8 cellular contexts compared by ENCODE assay signal in genomic region chr6:26021350-26022165, GRCh38. TPM values are rescaled to one million over a fixed set of nuclear protein-coding genes. Genes with fewer than 3 reads are reported as not detected.
DNase-seq lines count a peak whose midpoint lies in the region; ATAC-seq and TF ChIP-seq lines count a peak whose summit lies in the region.

No MANE protein-coding gene starts in this region.

- TF ChIP-seq CTCF in DOHH2 (IDR thresholded peaks at IDR 0.05; ENCODE audit: low read depth, low read length, poor library complexity, severe bottlenecking) (no peak), LNCaP clone FGC (IDR thresholded peaks at IDR 0.05; ENCODE audit: control insufficient read depth, extremely low read depth, insufficient read depth) (no peak), fibroblast of lung (conservative IDR thresholded peaks at IDR 0.05 in 1 of 2, IDR thresholded peaks at IDR 0.05 in 1 of 2; ENCODE audit: low read depth in 1 of 2, low read length in 2 of 2) (no peak)

- H3K9me3 Mint-ChIP-seq in naive thymus-derived CD8-positive, alpha-beta T cell = peaks cover 0 to 10% (median 0%) of the 10 kb centered on the region in 9 donors
- no peaks in the 10 kb centered on the region for H3K9me3 Mint-ChIP-seq in stimulated activated naive CD8-positive, alpha-beta T cell treated with anti-CD3 and anti-CD28 coated beads, Interleukin-15, Interleukin-2, amounts not matched to agents 100 ng/mL and 50 ng/mL, for 24 hours

- POLR2A ChIA-PET in naive thymus-derived CD8-positive, alpha-beta T cell (lab: Charles Lee) = interaction anchor here (0.6 to 16.7 kb wide), 47 partner anchors 8 to 1872 kb away, joined by 3 to 748 read pairs (median 6); partner anchors contain the start of genes HFE and TRIM38

- H4K20me1 ChIP-seq in DOHH2 (ENCODE audit: control insufficient read depth, insufficient read depth, low read depth, low read length) (no peaks in the 10 kb centered on the region), fibroblast of lung (ENCODE audit: control insufficient read depth, extremely low read depth, insufficient read depth, low read length) (no peaks in the 10 kb centered on the region)

- H3F3A ChIP-seq in DOHH2 (ENCODE audit: control insufficient read depth, insufficient read depth) = peaks cover 32% of the 10 kb centered on the region

- H3K27me3 Mint-ChIP-seq in naive thymus-derived CD8-positive, alpha-beta T cell = no peaks in the 10 kb centered on the region
- no peaks in the 10 kb centered on the region for H3K27me3 Mint-ChIP-seq in stimulated activated naive CD8-positive, alpha-beta T cell treated with anti-CD3 and anti-CD28 coated beads, Interleukin-15, Interleukin-2, amounts not matched to agents 100 ng/mL and 50 ng/mL, for 24 hours

- H3K4me3 Mint-ChIP-seq in naive thymus-derived CD8-positive, alpha-beta T cell = peak overlapping the region; percentile 85 to 100 (median 97)
- H3K4me3 Mint-ChIP-seq in stimulated activated naive CD8-positive, alpha-beta T cell treated with anti-CD3 and anti-CD28 coated beads, Interleukin-15, Interleukin-2, amounts not matched to agents 100 ng/mL and 50 ng/mL, for 24 hours = peak overlapping the region; percentile 96

- no peaks in the 10 kb centered on the region for H3K36me3 Mint-ChIP-seq in naive thymus-derived CD8-positive, alpha-beta T cell
- H3K36me3 Mint-ChIP-seq in stimulated activated naive CD8-positive, alpha-beta T cell treated with anti-CD3 and anti-CD28 coated beads, Interleukin-15, Interleukin-2, amounts not matched to agents 100 ng/mL and 50 ng/mL, for 24 hours (ENCODE audit: low read depth) = no peaks in the 10 kb centered on the region

- H3K27ac ChIP-seq in DOHH2 (ENCODE audit: low read depth, low read length) (peak overlapping the region; percentile 99), fibroblast of lung (ENCODE audit: insufficient read depth, low read length) (peak overlapping the region; percentile 97)

- peak; percentile 60 to 66 for ATAC-seq in naive thymus-derived CD8-positive, alpha-beta T cell

- peaks cover 12 to 44% (median 35%) of the 10 kb centered on the region in 4 donors for H3K4me1 Mint-ChIP-seq in naive thymus-derived CD8-positive, alpha-beta T cell
- H3K4me1 Mint-ChIP-seq in stimulated activated naive CD8-positive, alpha-beta T cell treated with anti-CD3 and anti-CD28 coated beads, Interleukin-15, Interleukin-2, amounts not matched to agents 100 ng/mL and 50 ng/mL, for 24 hours (ENCODE audit: low read depth) = peaks cover 59% of the 10 kb centered on the region

- no peaks in the 10 kb centered on the region for H3K9me2 ChIP-seq in DOHH2 (replicated peaks; ENCODE audit: control insufficient read depth, low read length)

- H3K36me3 ChIP-seq in DOHH2 (ENCODE audit: control insufficient read depth, low read length) = peaks cover 15% of the 10 kb centered on the region
- no peaks in the 10 kb centered on the region for H3K36me3 ChIP-seq in fibroblast of lung (ENCODE audit: control insufficient read depth, insufficient read depth, low read length)

- peak overlapping the region; percentile 96 for H3K4me2 ChIP-seq in DOHH2 (ENCODE audit: low read length)
- peak overlapping the region; percentile 94 for H3K4me2 ChIP-seq in fibroblast of lung (ENCODE audit: extremely low read depth, insufficient read depth, low read length)

- H3K79me2 ChIP-seq in DOHH2 (ENCODE audit: control insufficient read depth, low read length) = no peaks in the 10 kb centered on the region
- H3K79me2 ChIP-seq in fibroblast of lung (ENCODE audit: control insufficient read depth, insufficient read depth, low read length) = no peaks in the 10 kb centered on the region

- H3K27me3 ChIP-seq in DOHH2 (ENCODE audit: control insufficient read depth, low read length) = no peaks in the 10 kb centered on the region
- no peaks in the 10 kb centered on the region for H3K27me3 ChIP-seq in fibroblast of lung (ENCODE audit: control insufficient read depth, insufficient read depth, low read length)

- no peaks in the 10 kb centered on the region; the same call in 1 of the 2 replicates for H3K9me3 ChIP-seq in DOHH2 (ENCODE audit: control insufficient read depth, insufficient read depth, low read length)
- H3K9me3 ChIP-seq in fibroblast of lung (ENCODE audit: control insufficient read depth, insufficient read depth, low read depth, low read length) = no peaks in the 10 kb centered on the region

- peak overlapping the region; percentile 99 for H3K4me3 ChIP-seq in DOHH2 (ENCODE audit: low read length)
- peak overlapping the region; percentile 65 for H3K4me3 ChIP-seq in LNCaP clone FGC (ENCODE audit: low read depth, low read length)
- peak overlapping the region; percentile 63 to 81 (median 69) for H3K4me3 ChIP-seq in fibroblast of lung (replicated peaks in 1 of 4; ENCODE audit: control extremely low read depth in 1 of 4, insufficient read depth in 1 of 4, low read depth in 3 of 4, low read length in 4 of 4)

- H3K4me1 ChIP-seq in DOHH2 (ENCODE audit: control insufficient read depth, low read length) = peaks cover 55% of the 10 kb centered on the region
- peaks cover 7% of the 10 kb centered on the region for H3K4me1 ChIP-seq in fibroblast of lung (ENCODE audit: control insufficient read depth, extremely low read depth, insufficient read depth, low read length)

- H3K9ac ChIP-seq in fibroblast of lung (ENCODE audit: insufficient read depth, low read length) = peak overlapping the region; percentile 83

- DNase-seq in GOT3 (lab: John Stamatoyannopoulos, UW) = peak; percentile 47
- DNase-seq in LNCaP clone FGC (ENCODE audit: low read depth) = peak; percentile 79
- peak; percentile 96 for DNase-seq in RPMI7951 (ENCODE audit: low read depth)
- DNase-seq in activated T-helper 1 cell treated with anti-CD3 and anti-CD28 coated beads, Interleukin-2, amount 50 U/mL, for 16 hours (ENCODE audit: low read depth in 1 of 2, low spot score in 1 of 2) = peak; percentile 66 to 71
- peak; percentile 93 to 95 for DNase-seq in fibroblast of lung (ENCODE audit: low read depth in 2 of 2)
- peak; percentile 71 to 96 (median 90) for DNase-seq in naive thymus-derived CD8-positive, alpha-beta T cell

- H3K27ac Mint-ChIP-seq in naive thymus-derived CD8-positive, alpha-beta T cell = peak overlapping the region; percentile 93 to 100 (median 100)
- peak overlapping the region; percentile 99 for H3K27ac Mint-ChIP-seq in stimulated activated naive CD8-positive, alpha-beta T cell treated with anti-CD3 and anti-CD28 coated beads, Interleukin-15, Interleukin-2, amounts not matched to agents 100 ng/mL and 50 ng/mL, for 24 hours

- peak overlapping the region; percentile 79 for H2AFZ ChIP-seq in fibroblast of lung (ENCODE audit: low read length)

RNA-seq across cellular contexts. Expression of gene TRIM38, which starts 59.0 kb away (rescaled TPM):
- 7.7 and 9.1 TPM in 2 replicates for total RNA-seq in RPMI7951 (2014; rRNA removed; shearing (Covaris generic))
- total RNA-seq in fibroblast of lung = 14.4 and 14.5 TPM in 2 replicates
- 5.8 and 7.6 TPM in 2 replicates for polyA plus RNA-seq in fibroblast of lung
- polyA plus RNA-seq in fibroblast of lung (2012) = 4.5 and 6.4 TPM in 2 replicates
- 3.4 and 4.2 TPM in 2 replicates for polyA minus RNA-seq in fibroblast of lung (ENCODE audit: low replicate concordance)
- 10 to 100 TPM; 28.5 to 29.7 TPM for total RNA-seq in naive thymus-derived CD8-positive, alpha-beta T cell
- 1 to 10 TPM; 4.3 to 7.4 (median 5.9) TPM for polyA plus RNA-seq in naive thymus-derived CD8-positive, alpha-beta T cell

Comparison
In these comparisons a context has a peak if more than half of its experiments do, and no peak if none do; other contexts are left out.
1. Peak in every context shown above with its lines: DNase-seq, ATAC-seq, H3K4me3 ChIP-seq and H3K27ac ChIP-seq.